13 cellular contexts compared by ENCODE assay signal in the genomic region with DNA sequence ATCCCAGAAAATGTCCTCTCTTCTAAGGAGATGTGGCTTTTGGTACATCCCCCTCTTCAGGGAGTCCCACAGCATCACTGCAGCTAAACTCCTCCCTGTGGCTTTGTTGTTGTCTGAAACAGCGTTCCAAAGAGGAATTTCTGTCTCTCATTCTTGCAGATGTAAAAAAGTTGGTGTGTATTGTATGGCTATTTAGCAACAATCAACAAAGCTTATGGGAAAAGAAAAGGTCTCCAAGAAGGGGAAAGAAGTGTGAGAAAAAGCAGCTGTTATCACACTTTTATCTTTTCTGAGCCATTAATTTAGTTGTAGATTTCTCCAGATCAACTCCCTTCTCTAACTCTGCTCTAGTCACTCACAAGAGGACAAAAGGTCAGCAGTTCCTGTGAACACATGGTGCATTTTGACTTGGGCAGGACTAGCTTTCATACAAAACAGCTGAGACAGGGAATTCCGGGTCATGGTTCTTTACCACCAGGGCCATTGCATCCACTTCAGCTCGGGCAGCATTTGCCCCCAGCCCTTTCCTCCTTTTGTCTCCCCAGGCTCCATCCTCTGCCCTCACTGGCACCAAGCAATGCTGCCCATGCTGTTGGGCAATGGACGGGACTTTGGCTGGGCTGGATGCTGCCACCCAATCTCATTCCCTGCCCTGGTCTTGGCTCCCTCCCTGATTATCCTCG.
DNase-seq lines count a peak whose midpoint lies in the region; TF ChIP-seq lines count a peak whose summit lies in the region.
"Had no signal": no experiment of that assay in that cellular context is flagged by ENCODE, and none has a peak within 500 bp of the region (broad histone marks: within the 10 kb centered on the region; RNA-seq: fewer than 3 reads in every experiment).

No MANE protein-coding gene starts in this region.

- H3K27ac Mint-ChIP-seq in activated naive CD4-positive, alpha-beta T cell treated with anti-CD3 and anti-CD28 coated beads, Interleukin-2, amount 10 ng/mL, durations not matched to agents 7 days and 5 days = no peak overlapping the region
- H3K27ac Mint-ChIP-seq: activated CD4-positive, alpha-beta T cell treated with anti-CD3 and anti-CD28 coated beads, Interleukin-2, amount 10 ng/mL, durations not matched to agents 7 days and 5 days; activated naive CD4-positive, alpha-beta T cell treated with anti-CD3 and anti-CD28 coated beads, Interleukin-2, amount 50 U/mL, for 24 hours had no signal

- no peak overlapping the region for H3K4me3 Mint-ChIP-seq in activated naive CD4-positive, alpha-beta T cell treated with anti-CD3 and anti-CD28 coated beads, Interleukin-2, amount 10 ng/mL, durations not matched to agents 7 days and 5 days
- H3K4me3 Mint-ChIP-seq: activated CD4-positive, alpha-beta T cell treated with anti-CD3 and anti-CD28 coated beads, Interleukin-2, amount 10 ng/mL, durations not matched to agents 7 days and 5 days; activated naive CD4-positive, alpha-beta T cell treated with anti-CD3 and anti-CD28 coated beads, Interleukin-2, amount 50 U/mL, for 24 hours had no signal

- peaks cover 5% of the 10 kb centered on the region for H3K27me3 Mint-ChIP-seq in activated naive CD4-positive, alpha-beta T cell treated with anti-CD3 and anti-CD28 coated beads, Interleukin-2, amount 10 ng/mL, durations not matched to agents 7 days and 5 days

- H3K27me3 ChIP-seq in osteoblast (ENCODE audit: insufficient read depth, low read length) = no peaks in the 10 kb centered on the region
- H3K27me3 ChIP-seq in uterus = no peaks in the 10 kb centered on the region

- H3K4me2 ChIP-seq in osteoblast (ENCODE audit: insufficient read depth, low read length) = peak overlapping the region; percentile 41

- H3K27ac ChIP-seq in osteoblast (ENCODE audit: low read depth, low read length) = peak overlapping the region; percentile 60
- H3K27ac ChIP-seq in uterus = peak overlapping the region; percentile 45 to 73
- H3K27ac ChIP-seq: 22Rv1 had no signal

- DNase-seq in DMS 273 (lab: John Stamatoyannopoulos, UW; ENCODE audit: unreplicated experiment) (peak; percentile 17), DMS 273 treated with DMSO at 0.1 percent for 48 hours (lab: John Stamatoyannopoulos, UW) (no peak), fibroblast of pulmonary artery (ENCODE audit: low read depth) (peak; percentile 82), osteoblast (ENCODE audit: insufficient read length, low spot score, missing footprints) (peak; percentile 58), uterus (no peak), NCI-H526 treated with DMSO at 0.1 percent for 48 hours (lab: John Stamatoyannopoulos, UW) (no peak)
- no peak for DNase-seq in activated naive CD4-positive, alpha-beta T cell treated with anti-CD3 and anti-CD28 coated beads, Interleukin-2, amount 10 ng/mL, durations not matched to agents 7 days and 5 days
- no peak for DNase-seq in activated CD4-positive, alpha-beta T cell treated with anti-CD3 and anti-CD28 coated beads, Interleukin-2, amount 50 U/mL, for 1 hour
- DNase-seq: activated CD4-positive, alpha-beta T cell treated with anti-CD3 and anti-CD28 coated beads, Interleukin-2, amount 10 ng/mL, durations not matched to agents 7 days and 5 days; islet precursor cell; NCI-H1417 treated with DMSO at 0.1 percent for 48 hours had no signal

- peak overlapping the region; percentile 59 for H2AFZ ChIP-seq in osteoblast (ENCODE audit: low read length)

- intact Hi-C loops in uterus (cut with DNase I; ENCODE audit: low total_unique reads) = no loop called here

- CTCF ChIA-PET in activated naive CD4-positive, alpha-beta T cell treated with anti-CD3 and anti-CD28 coated beads, Interleukin-2, amount 10 ng/mL, durations not matched to agents 7 days and 5 days (lab: Charles Lee) = no interaction called here

- H3K36me3 Mint-ChIP-seq in activated naive CD4-positive, alpha-beta T cell treated with anti-CD3 and anti-CD28 coated beads, Interleukin-2, amount 10 ng/mL, durations not matched to agents 7 days and 5 days = peaks cover 6% of the 10 kb centered on the region

- no peaks in the 10 kb centered on the region for H4K20me1 ChIP-seq in osteoblast (ENCODE audit: insufficient read depth, low read length)

- TF ChIP-seq POLR2A in uterus (IDR thresholded peaks at IDR 0.05) = no peak

- H3K9me3 Mint-ChIP-seq in activated naive CD4-positive, alpha-beta T cell treated with anti-CD3 and anti-CD28 coated beads, Interleukin-2, amount 10 ng/mL, durations not matched to agents 7 days and 5 days = peaks cover 23% of the 10 kb centered on the region

- no peak for TF ChIP-seq CTCF in fibroblast of pulmonary artery (IDR thresholded peaks at IDR 0.05; ENCODE audit: low read length, missing control alignments)
- no peak for TF ChIP-seq CTCF in osteoblast (IDR thresholded peaks at IDR 0.05; ENCODE audit: extremely low read depth, low read depth, low read length)
- no peak for TF ChIP-seq CTCF in uterus (IDR thresholded peaks at IDR 0.05)

- peaks cover 13% of the 10 kb centered on the region for H3K4me1 ChIP-seq in osteoblast (ENCODE audit: insufficient read depth, low read length)
- H3K4me1 ChIP-seq in uterus = no peaks in the 10 kb centered on the region

- H3K79me2 ChIP-seq in osteoblast (ENCODE audit: insufficient read depth, low read length) = no peaks in the 10 kb centered on the region

- H3K9me3 ChIP-seq in osteoblast (ENCODE audit: low read depth, low read length) (no peaks in the 10 kb centered on the region), uterus (no peaks in the 10 kb centered on the region)

- peaks cover 10% of the 10 kb centered on the region for H3K4me1 Mint-ChIP-seq in activated naive CD4-positive, alpha-beta T cell treated with anti-CD3 and anti-CD28 coated beads, Interleukin-2, amount 10 ng/mL, durations not matched to agents 7 days and 5 days

- H3K36me3 ChIP-seq in osteoblast (ENCODE audit: insufficient read depth, low read length) = no peaks in the 10 kb centered on the region
- no peaks in the 10 kb centered on the region for H3K36me3 ChIP-seq in uterus

- H3K4me3 ChIP-seq in fibroblast of pulmonary artery (replicated peaks; ENCODE audit: low read depth, low read length) (no peak overlapping the region), osteoblast (ENCODE audit: insufficient read depth, low read length) (peak overlapping the region; percentile 3), uterus (no peak overlapping the region)

Comparison
In these comparisons a context has a peak if more than half of its experiments do, and no peak if none do; other contexts are left out.
1. DNase-seq: peak in DMS 273 (single experiment), fibroblast of pulmonary artery (single experiment) and osteoblast (single experiment); none in DMS 273 treated with DMSO at 0.1 percent for 48 hours (single experiment), uterus (0 of 2), activated naive CD4-positive, alpha-beta T cell treated with anti-CD3 and anti-CD28 coated beads, Interleukin-2, amount 10 ng/mL, durations not matched to agents 7 days and 5 days (single experiment), NCI-H526 treated with DMSO at 0.1 percent for 48 hours (single experiment) and activated CD4-positive, alpha-beta T cell treated with anti-CD3 and anti-CD28 coated beads, Interleukin-2, amount 50 U/mL, for 1 hour (single experiment).